In the genomic region with DNA sequence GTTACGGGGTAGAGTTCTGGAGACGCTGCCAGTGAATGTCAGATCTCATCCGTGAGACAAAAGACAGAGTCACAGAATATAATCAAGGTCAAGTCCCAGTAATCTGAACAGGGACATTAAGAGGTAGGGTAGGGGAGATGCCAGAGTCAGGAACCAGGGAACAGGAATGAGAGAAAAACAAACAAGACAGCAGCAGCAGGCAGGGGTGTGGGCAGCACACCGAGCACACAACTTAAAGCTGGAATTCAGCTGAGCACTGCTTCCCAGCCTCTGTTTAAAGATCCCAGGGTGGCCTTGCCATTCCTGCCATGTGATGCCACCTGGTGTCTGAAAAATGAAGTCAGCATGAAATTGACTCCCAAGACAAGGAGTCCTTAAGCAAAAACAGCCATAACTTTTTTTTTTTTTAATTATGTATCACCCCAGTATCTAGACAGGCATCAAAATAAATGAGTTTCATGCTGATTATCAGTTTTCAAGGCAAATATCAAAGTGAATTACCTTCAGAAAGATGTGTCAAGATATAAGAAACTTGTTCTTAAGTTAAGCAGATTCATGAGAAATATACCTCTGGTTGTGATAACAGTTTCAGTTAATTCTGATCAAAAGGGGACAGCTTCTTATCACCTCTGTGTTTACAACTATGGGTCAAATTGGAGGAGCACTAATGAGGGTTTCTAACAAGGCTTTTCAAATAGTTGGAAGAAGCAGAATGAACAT, we compare ENCODE assay signal across 8 cellular contexts.
DNase-seq lines count a peak whose midpoint lies in the region; ATAC-seq and TF ChIP-seq lines count a peak whose summit lies in the region.

No MANE protein-coding gene starts in this region.

- H3K27ac ChIP-seq in SJCRH30 (no peak overlapping the region), epithelial cell of prostate (no peak overlapping the region), mucosa of rectum (ENCODE audit: low read depth in 2 of 2, low read length in 2 of 2) (no peak overlapping the region)

- H3K27me3 ChIP-seq in SJCRH30 (no peaks in the 10 kb centered on the region; the same call in 1 of the 2 replicates), mucosa of rectum (ENCODE audit: control insufficient read depth in 2 of 2, insufficient read depth in 2 of 2, low read length in 2 of 2) (no peaks in the 10 kb centered on the region)

- H3K4me3 ChIP-seq in GM12865 (ENCODE audit: low read depth, low read length): no peak overlapping the region
- H3K4me3 ChIP-seq in SJCRH30: no peak overlapping the region
- H3K4me3 ChIP-seq in mucosa of rectum (ENCODE audit: low read length in 2 of 2): peak overlapping the region; percentile 1 to 10

- H3K4me1 ChIP-seq in SJCRH30 (no peaks in the 10 kb centered on the region), mucosa of rectum (ENCODE audit: control insufficient read depth in 2 of 2, insufficient read depth in 2 of 2, low read length in 2 of 2) (peaks cover 0 to 3% of the 10 kb centered on the region in 2 donors)

- DNase-seq in AG08396 (ENCODE audit: low spot score): peak; percentile 56
- peak; percentile 77 for DNase-seq in GM12865 (ENCODE audit: low read depth)
- peak; percentile 50 for DNase-seq in LoVo (ENCODE audit: low spot score)
- peak; percentile 40 to 70 for DNase-seq in SJCRH30
- DNase-seq in epithelial cell of prostate (ENCODE audit: low read depth, low spot score): peak; percentile 29

- ATAC-seq in GM19328 (IDR thresholded peaks at IDR 0.05; ENCODE audit: unreplicated experiment): no peak
- ATAC-seq in HG03460 (IDR thresholded peaks at IDR 0.05; ENCODE audit: unreplicated experiment): no peak

- H3K36me3 ChIP-seq in SJCRH30 (no peaks in the 10 kb centered on the region), mucosa of rectum (ENCODE audit: control insufficient read depth in 2 of 2, insufficient read depth in 2 of 2, low read length in 2 of 2) (no peaks in the 10 kb centered on the region)

- H3K9me3 ChIP-seq in SJCRH30 (replicated peaks) (no peaks in the 10 kb centered on the region), mucosa of rectum (ENCODE audit: control insufficient read depth in 2 of 2, low read length in 2 of 2) (no peaks in the 10 kb centered on the region)

- peak; percentile 48 for TF ChIP-seq CTCF in GM12865 (IDR thresholded peaks at IDR 0.05; ENCODE audit: insufficient read depth, low read depth, low read length, missing control alignments)

- peak overlapping the region in 1 of 2 donors; percentile 22 for H3K9ac ChIP-seq in mucosa of rectum (ENCODE audit: low read depth in 1 of 2, low read length in 2 of 2)

Comparison
In these comparisons a context has a peak if more than half of its experiments do, and no peak if none do; other contexts are left out.
1. H3K4me3 ChIP-seq: peak in mucosa of rectum (2 of 2); none in GM12865 (single experiment) and SJCRH30 (single experiment).
2. Peak in every context shown above with its lines, with median percentiles within 50 percentile points of each other: DNase-seq.